1 cellular context compared by ENCODE assay signal in the genomic region with DNA sequence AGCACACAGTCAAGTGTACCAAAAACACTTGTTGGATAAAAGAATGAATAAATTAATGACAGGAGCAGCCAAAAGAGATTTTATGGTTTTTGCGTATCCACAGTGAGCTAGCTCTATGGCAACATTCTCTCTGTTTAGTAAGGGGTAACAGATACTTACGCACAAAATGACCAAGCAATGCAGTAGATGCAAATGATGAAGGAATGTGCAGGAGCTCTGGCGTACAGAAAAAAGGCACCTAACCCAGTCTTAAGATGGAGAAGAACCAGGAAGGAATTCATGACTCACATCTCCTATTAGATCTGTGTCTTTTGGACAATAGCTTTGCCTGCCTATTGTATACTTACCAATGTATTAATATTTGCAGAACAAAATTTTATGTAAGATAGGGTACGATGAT.
TF ChIP-seq lines count a peak whose summit lies in the region.

No MANE protein-coding gene starts in this region.

TF ChIP-seq in IMR-90, 13 proteins besides CTCF, POLR2A, EP300 and RAD21:
- TF ChIP-seq, protein P1, sequence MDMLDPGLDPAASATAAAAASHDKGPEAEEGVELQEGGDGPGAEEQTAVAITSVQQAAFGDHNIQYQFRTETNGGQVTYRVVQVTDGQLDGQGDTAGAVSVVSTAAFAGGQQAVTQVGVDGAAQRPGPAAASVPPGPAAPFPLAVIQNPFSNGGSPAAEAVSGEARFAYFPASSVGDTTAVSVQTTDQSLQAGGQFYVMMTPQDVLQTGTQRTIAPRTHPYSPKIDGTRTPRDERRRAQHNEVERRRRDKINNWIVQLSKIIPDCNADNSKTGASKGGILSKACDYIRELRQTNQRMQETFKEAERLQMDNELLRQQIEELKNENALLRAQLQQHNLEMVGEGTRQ (IDR thresholded peaks at IDR 0.05; ENCODE audit: low read depth, low read length) = no peak
- no peak for TF ChIP-seq MAFK (IDR thresholded peaks at IDR 0.05; ENCODE audit: low read depth, low read length)
- no peak for TF ChIP-seq CHD1 (IDR thresholded peaks at IDR 0.05; ENCODE audit: low read depth, low read length)
- TF ChIP-seq MAZ (IDR thresholded peaks at IDR 0.05; ENCODE audit: borderline replicate concordance, low read depth, low read length) = no peak
- no peak for TF ChIP-seq BHLHE40 (IDR thresholded peaks at IDR 0.05; ENCODE audit: low read depth, low read length)
- TF ChIP-seq, protein P2, sequence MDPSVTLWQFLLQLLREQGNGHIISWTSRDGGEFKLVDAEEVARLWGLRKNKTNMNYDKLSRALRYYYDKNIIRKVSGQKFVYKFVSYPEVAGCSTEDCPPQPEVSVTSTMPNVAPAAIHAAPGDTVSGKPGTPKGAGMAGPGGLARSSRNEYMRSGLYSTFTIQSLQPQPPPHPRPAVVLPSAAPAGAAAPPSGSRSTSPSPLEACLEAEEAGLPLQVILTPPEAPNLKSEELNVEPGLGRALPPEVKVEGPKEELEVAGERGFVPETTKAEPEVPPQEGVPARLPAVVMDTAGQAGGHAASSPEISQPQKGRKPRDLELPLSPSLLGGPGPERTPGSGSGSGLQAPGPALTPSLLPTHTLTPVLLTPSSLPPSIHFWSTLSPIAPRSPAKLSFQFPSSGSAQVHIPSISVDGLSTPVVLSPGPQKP (IDR thresholded peaks at IDR 0.05; ENCODE audit: borderline replicate concordance, low read depth, low read length) = no peak
- TF ChIP-seq SMC3 (IDR thresholded peaks at IDR 0.05; ENCODE audit: low read depth, low read length) = no peak
- no peak for TF ChIP-seq RFX5 (IDR thresholded peaks at IDR 0.05; ENCODE audit: low read depth, low read length)
- TF ChIP-seq FOS (IDR thresholded peaks at IDR 0.05; ENCODE audit: low read depth, low read length) = no peak
- no peak for TF ChIP-seq NFE2L2 (IDR thresholded peaks at IDR 0.05; ENCODE audit: low read depth, low read length)
- no peak for TF ChIP-seq RCOR1 (IDR thresholded peaks at IDR 0.05; ENCODE audit: insufficient replicate concordance, low read length)
